In genomic region chr2:120820885-120821279, GRCh38 we compare ENCODE assay signal across 14 cellular contexts.
DNase-seq lines count a peak whose midpoint lies in the region; ATAC-seq and TF ChIP-seq lines count a peak whose summit lies in the region.
"Had no signal": no experiment of that assay in that cellular context is flagged by ENCODE, and none has a peak within 500 bp of the region (broad histone marks: within the 10 kb centered on the region; RNA-seq: fewer than 3 reads in every experiment).

No MANE protein-coding gene starts in this region.

- no peaks in the 10 kb centered on the region for H3K36me3 Mint-ChIP-seq in nephron (ENCODE audit: low read depth)
- H3K36me3 Mint-ChIP-seq: activated naive CD4-positive, alpha-beta T cell treated with anti-CD3 and anti-CD28 coated beads, Interleukin-2, amount 50 U/mL, for 72 hours had no signal

- H3K9me3 ChIP-seq in HUES48 (ENCODE audit: control insufficient read depth, insufficient read depth, low read length): no peaks in the 10 kb centered on the region
- H3K9me3 ChIP-seq: BE2C, HAP-1, vagina had no signal

- H3K27me3 Mint-ChIP-seq in nephron (ENCODE audit: low read depth): peaks cover 12% of the 10 kb centered on the region

- no peak for ATAC-seq in HG03135 (IDR thresholded peaks at IDR 0.05; ENCODE audit: unreplicated experiment)
- ATAC-seq: activated naive CD4-positive, alpha-beta T cell treated with anti-CD3 and anti-CD28 coated beads, Interleukin-2, amount 50 U/mL, for 72 hours had no signal

- peak overlapping the region; percentile 72 to 89 (median 77) for H3K27ac Mint-ChIP-seq in nephron
- H3K27ac Mint-ChIP-seq: activated naive CD4-positive, alpha-beta T cell treated with anti-CD3 and anti-CD28 coated beads, Interleukin-2, amount 50 U/mL, for 72 hours had no signal

- DNase-seq in AG04449 (ENCODE audit: low read depth, low spot score) (no peak), dedifferentiated amniotic fluid mesenchymal stem cell (ENCODE audit: extremely low spot score) (peak; percentile 28), GM20000 (ENCODE audit: low spot score) (no peak), OCI-M2 (lab: John Stamatoyannopoulos, UW; ENCODE audit: unreplicated experiment) (no peak), LoVo (ENCODE audit: low spot score) (no peak)
- DNase-seq: midbrain; stimulated activated CD4-positive, alpha-beta T cell treated with anti-CD3 and anti-CD28 coated beads, Interleukin-4, amount 100 ng/mL, for 4 hours had no signal

- no peak overlapping the region; the same call in 1 of the 2 replicates for H3K9ac ChIP-seq in HUES48 (ENCODE audit: low read depth, low read length)

- H3K4me3 ChIP-seq in AG04449 (ENCODE audit: low read depth, low read length): peak overlapping the region; percentile 61
- H3K4me3 ChIP-seq in HUES48 (ENCODE audit: low read depth, low read length): no peak overlapping the region
- H3K4me3 ChIP-seq: HAP-1 had no signal

- POLR2A ChIA-PET in AG04449 (lab: Yijun Ruan, JAX): interaction anchor here (1.0 to 2.0 kb wide), 6 partner anchors 12 to 254 kb away, joined by 3 to 7 read pairs (median 4); no protein-coding TSS in a partner anchor

- H3K9me3 Mint-ChIP-seq in nephron: no peaks in the 10 kb centered on the region
- H3K9me3 Mint-ChIP-seq: activated naive CD4-positive, alpha-beta T cell treated with anti-CD3 and anti-CD28 coated beads, Interleukin-2, amount 50 U/mL, for 72 hours had no signal

- no peak for TF ChIP-seq CTCF in AG04449 (IDR thresholded peaks at IDR 0.05; ENCODE audit: insufficient read depth, low read length, missing control alignments)
- TF ChIP-seq CTCF in nephron (IDR thresholded peaks at IDR 0.05; ENCODE audit: unreplicated experiment in 3 of 3): no peak
- TF ChIP-seq CTCF in GM20000 (IDR thresholded peaks at IDR 0.05; ENCODE audit: extremely low read depth, missing control alignments): no peak

- H3K4me3 Mint-ChIP-seq in nephron: peak overlapping the region; percentile 44 to 69 (median 60)

- H3K36me3 ChIP-seq in HUES48 (ENCODE audit: control insufficient read depth, insufficient read depth, low read length): peaks cover 5% of the 10 kb centered on the region; the same call in 1 of the 2 replicates
- H3K36me3 ChIP-seq: BE2C, HAP-1, vagina had no signal

- no peaks in the 10 kb centered on the region for H3K27me3 ChIP-seq in HUES48 (ENCODE audit: control insufficient read depth, insufficient read depth, low read length)
- H3K27me3 ChIP-seq: BE2C, vagina had no signal

- CTCF ChIA-PET in AG04449 (lab: Yijun Ruan, JAX): interaction anchor here (1.0 to 2.2 kb wide), 3 partner anchors 36 to 251 kb away, joined by 4 to 7 read pairs (median 7); no protein-coding TSS in a partner anchor

- H3K4me1 ChIP-seq in HUES48 (ENCODE audit: control insufficient read depth, insufficient read depth, low read length): peaks cover 53% of the 10 kb centered on the region
- H3K4me1 ChIP-seq: HAP-1 had no signal

- H3K4me1 Mint-ChIP-seq in nephron: peaks cover 52% of the 10 kb centered on the region

- H3K27ac ChIP-seq in HUES48 (ENCODE audit: low read depth, low read length): peak overlapping the region; percentile 54
- H3K27ac ChIP-seq: vagina had no signal
